ENCODE assay signal across 8 cellular contexts in genomic region chr10:124732931-124733536, GRCh38. TPM values are rescaled to one million over a fixed set of nuclear protein-coding genes. Genes with fewer than 3 reads are reported as not detected.
A peak's percentile ranks its signal among the peaks of the same experiment; 100 is the strongest.
DNase-seq lines count a peak whose midpoint lies in the region; ATAC-seq and TF ChIP-seq lines count a peak whose summit lies in the region.

No MANE protein-coding gene starts in this region.

- intact Hi-C loops in left lung (cut with DNase I) = no loop called here

- H3K27me3 ChIP-seq in Karpas-422 (ENCODE audit: low read length) (no peaks in the 10 kb centered on the region), adipocyte (replicated peaks; ENCODE audit: control insufficient read depth, insufficient read depth, low read length) (no peaks in the 10 kb centered on the region), left lung (no peaks in the 10 kb centered on the region), stomach smooth muscle (ENCODE audit: control insufficient read depth in 1 of 2, insufficient read depth in 2 of 2, low read length in 2 of 2) (no peaks in the 10 kb centered on the region)

- TF ChIP-seq CTCF in left lung (IDR thresholded peaks at IDR 0.05) = no peak

- H4K20me1 ChIP-seq in Karpas-422 (ENCODE audit: insufficient read depth, low read depth, low read length) = peaks cover 23% of the 10 kb centered on the region; the same call in 1 of the 2 replicates

- ATAC-seq in GM21423 (IDR thresholded peaks at IDR 0.05; ENCODE audit: unreplicated experiment) (peak; percentile 55), left lung (peak; percentile 67)

- peaks cover 100% of the 10 kb centered on the region for H3K79me2 ChIP-seq in Karpas-422 (ENCODE audit: low read length)

- H3K9me3 ChIP-seq in Karpas-422 (ENCODE audit: low read length) (no peaks in the 10 kb centered on the region), adipocyte (ENCODE audit: control insufficient read depth, low read length) (no peaks in the 10 kb centered on the region), left lung (no peaks in the 10 kb centered on the region), stomach smooth muscle (ENCODE audit: control insufficient read depth in 2 of 2, low read length in 2 of 2) (no peaks in the 10 kb centered on the region)

- H3K4me1 ChIP-seq in Karpas-422 (ENCODE audit: low read length) (peaks cover 93% of the 10 kb centered on the region), adipocyte (ENCODE audit: control insufficient read depth, insufficient read depth, low read length) (peaks cover 68% of the 10 kb centered on the region), left lung (peaks cover 49 to 88% of the 10 kb centered on the region in 2 donors), stomach smooth muscle (ENCODE audit: control insufficient read depth, insufficient read depth, low read length) (peaks cover 74% of the 10 kb centered on the region)

- DNase-seq in ACHN (peak; percentile 61), Karpas-422 (no peak), adipocyte (ENCODE audit: low read depth) (no peak), left lung (peak; percentile 83 to 88), NCI-H524 treated with DMSO at 0.1 percent for 48 hours (lab: John Stamatoyannopoulos, UW) (no peak), NCI-H446 treated with DMSO at 0.1 percent for 48 hours (lab: John Stamatoyannopoulos, UW) (no peak)

- in situ Hi-C loops in ACHN (cut with HindIII; ENCODE audit: low pct_ligation_motif_present, low pct_unique_long_range_greater_than_20kb, low sequenced_read_pairs) = no loop called here

- H3K36me3 ChIP-seq in Karpas-422 (ENCODE audit: insufficient read depth, low read length) (peaks cover 28% of the 10 kb centered on the region; the same call in 1 of the 2 replicates), adipocyte (ENCODE audit: control insufficient read depth, insufficient read depth, low read length, severe bottlenecking) (no peaks in the 10 kb centered on the region), left lung (no peaks in the 10 kb centered on the region), stomach smooth muscle (ENCODE audit: control insufficient read depth in 2 of 2, insufficient read depth in 2 of 2, low read length in 2 of 2) (no peaks in the 10 kb centered on the region)

- no peak overlapping the region for H3K4me2 ChIP-seq in Karpas-422 (ENCODE audit: low read depth, low read length, poor library complexity, severe bottlenecking)

- no peaks in the 10 kb centered on the region for H3K9me2 ChIP-seq in Karpas-422 (replicated peaks; ENCODE audit: insufficient read depth, low read length)

- H3K27ac ChIP-seq in Karpas-422 (ENCODE audit: low read length) (peak overlapping the region; percentile 21; the same call in 1 of the 2 replicates), left lung (peak overlapping the region; percentile 71), stomach smooth muscle (ENCODE audit: low read length) (peak overlapping the region; percentile 81)

- no peak overlapping the region for H3K4me3 ChIP-seq in Karpas-422 (ENCODE audit: low read length)
- no peak overlapping the region for H3K4me3 ChIP-seq in adipocyte (ENCODE audit: low read length)
- H3K4me3 ChIP-seq in left lung = no peak overlapping the region
- peak overlapping the region in 1 of 2 donors; percentile 40 for H3K4me3 ChIP-seq in stomach smooth muscle (ENCODE audit: low read length in 2 of 2)

- no peak overlapping the region for H2AFZ ChIP-seq in Karpas-422 (ENCODE audit: low read length)

- H3K9ac ChIP-seq in Karpas-422 (ENCODE audit: low read length) (no peak overlapping the region), adipocyte (ENCODE audit: low read length) (peak overlapping the region; percentile 36), stomach smooth muscle (ENCODE audit: low read length in 2 of 2) (peak overlapping the region; percentile 47 to 64)

RNA-seq across cellular contexts. Expression of gene FAM53B, which starts 11.1 kb away (rescaled TPM):
- 72.5 and 148 TPM in 2 replicates for total RNA-seq in Karpas-422 (2014; rRNA removed; shearing (Covaris generic); ENCODE audit: low replicate concordance)
- 10 to 100 TPM; 26.6 to 34.6 TPM for total RNA-seq in left lung

RNA-seq across cellular contexts. Expression of gene EEF1AKMT2, which starts 58.7 kb away (rescaled TPM):
- 24.9 and 38.3 TPM in 2 replicates for total RNA-seq in Karpas-422 (2014; rRNA removed; shearing (Covaris generic); ENCODE audit: low replicate concordance)
- total RNA-seq in left lung = 10 to 100 TPM; 14.9 to 15.5 TPM

Comparison
In these comparisons a context has a peak if more than half of its experiments do, and no peak if none do; other contexts are left out.
1. DNase-seq: peak in ACHN (single experiment) and left lung (2 of 2); none in Karpas-422 (single experiment), adipocyte (single experiment), NCI-H524 treated with DMSO at 0.1 percent for 48 hours (single experiment) and NCI-H446 treated with DMSO at 0.1 percent for 48 hours (single experiment).
2. H3K27ac ChIP-seq: peak in every context shown above with its lines; median percentile 81 in stomach smooth muscle; 71 in left lung; 21 in Karpas-422.